1 cellular context compared by ENCODE assay signal in the genomic region with DNA sequence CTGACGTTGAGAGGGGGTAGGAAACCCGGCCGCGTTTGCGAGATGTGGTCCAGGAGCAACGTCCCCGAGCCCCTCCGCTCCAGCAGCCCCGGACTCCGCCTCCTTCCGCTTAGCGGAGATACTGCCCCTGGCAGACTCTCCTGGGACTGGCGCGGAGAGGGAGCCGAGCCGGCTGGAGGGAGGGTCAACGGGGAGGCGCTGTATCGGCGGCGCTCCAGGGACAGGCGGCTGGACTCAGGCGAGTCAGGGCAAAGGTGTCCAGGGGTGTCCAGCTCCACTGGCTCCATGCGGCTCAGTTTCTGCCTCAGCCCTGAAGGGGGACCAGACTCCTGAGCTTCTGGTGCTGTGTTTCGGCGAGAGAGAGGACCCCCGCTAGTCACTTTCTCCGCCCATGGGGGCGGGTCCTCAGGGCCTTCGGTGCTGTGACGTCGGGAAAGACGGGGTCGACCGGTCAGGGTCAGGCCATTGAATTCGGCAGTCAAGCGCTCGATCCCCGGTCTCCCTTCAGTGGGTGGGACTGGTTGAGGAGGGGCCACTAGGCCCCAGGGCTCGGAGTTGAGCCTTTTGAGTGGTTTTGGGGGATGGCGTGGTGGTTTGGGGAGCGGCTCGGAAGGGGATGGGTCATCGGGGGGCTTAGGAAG.
TF ChIP-seq lines count a peak whose summit lies in the region.

No MANE protein-coding gene starts in this region.

TF ChIP-seq in HepG2, 621 proteins besides CTCF, POLR2A, EP300 and RAD21 (continued from another document and continues in another):
- TF ChIP-seq MAFK (conservative IDR thresholded peaks at IDR 0.05 in 1 of 2, IDR thresholded peaks at IDR 0.05 in 1 of 2; ENCODE audit: low read length in 2 of 2), result no peak
- no peak for TF ChIP-seq POLR2AphosphoS2 (IDR thresholded peaks at IDR 0.05; ENCODE audit: low read depth, low read length)
- TF ChIP-seq ZNF660 (CRISPR knock-in tag; IDR thresholded peaks at IDR 0.05; ENCODE audit: borderline replicate concordance, low read depth), result no peak
- TF ChIP-seq ZMYM4 (CRISPR knock-in tag; IDR thresholded peaks at IDR 0.05), result no peak
- no peak for TF ChIP-seq ZNF496 (CRISPR knock-in tag; IDR thresholded peaks at IDR 0.05; ENCODE audit: insufficient replicate concordance)
- TF ChIP-seq TRIM24 (CRISPR knock-in tag; IDR thresholded peaks at IDR 0.05), result no peak
- TF ChIP-seq, protein P1, sequence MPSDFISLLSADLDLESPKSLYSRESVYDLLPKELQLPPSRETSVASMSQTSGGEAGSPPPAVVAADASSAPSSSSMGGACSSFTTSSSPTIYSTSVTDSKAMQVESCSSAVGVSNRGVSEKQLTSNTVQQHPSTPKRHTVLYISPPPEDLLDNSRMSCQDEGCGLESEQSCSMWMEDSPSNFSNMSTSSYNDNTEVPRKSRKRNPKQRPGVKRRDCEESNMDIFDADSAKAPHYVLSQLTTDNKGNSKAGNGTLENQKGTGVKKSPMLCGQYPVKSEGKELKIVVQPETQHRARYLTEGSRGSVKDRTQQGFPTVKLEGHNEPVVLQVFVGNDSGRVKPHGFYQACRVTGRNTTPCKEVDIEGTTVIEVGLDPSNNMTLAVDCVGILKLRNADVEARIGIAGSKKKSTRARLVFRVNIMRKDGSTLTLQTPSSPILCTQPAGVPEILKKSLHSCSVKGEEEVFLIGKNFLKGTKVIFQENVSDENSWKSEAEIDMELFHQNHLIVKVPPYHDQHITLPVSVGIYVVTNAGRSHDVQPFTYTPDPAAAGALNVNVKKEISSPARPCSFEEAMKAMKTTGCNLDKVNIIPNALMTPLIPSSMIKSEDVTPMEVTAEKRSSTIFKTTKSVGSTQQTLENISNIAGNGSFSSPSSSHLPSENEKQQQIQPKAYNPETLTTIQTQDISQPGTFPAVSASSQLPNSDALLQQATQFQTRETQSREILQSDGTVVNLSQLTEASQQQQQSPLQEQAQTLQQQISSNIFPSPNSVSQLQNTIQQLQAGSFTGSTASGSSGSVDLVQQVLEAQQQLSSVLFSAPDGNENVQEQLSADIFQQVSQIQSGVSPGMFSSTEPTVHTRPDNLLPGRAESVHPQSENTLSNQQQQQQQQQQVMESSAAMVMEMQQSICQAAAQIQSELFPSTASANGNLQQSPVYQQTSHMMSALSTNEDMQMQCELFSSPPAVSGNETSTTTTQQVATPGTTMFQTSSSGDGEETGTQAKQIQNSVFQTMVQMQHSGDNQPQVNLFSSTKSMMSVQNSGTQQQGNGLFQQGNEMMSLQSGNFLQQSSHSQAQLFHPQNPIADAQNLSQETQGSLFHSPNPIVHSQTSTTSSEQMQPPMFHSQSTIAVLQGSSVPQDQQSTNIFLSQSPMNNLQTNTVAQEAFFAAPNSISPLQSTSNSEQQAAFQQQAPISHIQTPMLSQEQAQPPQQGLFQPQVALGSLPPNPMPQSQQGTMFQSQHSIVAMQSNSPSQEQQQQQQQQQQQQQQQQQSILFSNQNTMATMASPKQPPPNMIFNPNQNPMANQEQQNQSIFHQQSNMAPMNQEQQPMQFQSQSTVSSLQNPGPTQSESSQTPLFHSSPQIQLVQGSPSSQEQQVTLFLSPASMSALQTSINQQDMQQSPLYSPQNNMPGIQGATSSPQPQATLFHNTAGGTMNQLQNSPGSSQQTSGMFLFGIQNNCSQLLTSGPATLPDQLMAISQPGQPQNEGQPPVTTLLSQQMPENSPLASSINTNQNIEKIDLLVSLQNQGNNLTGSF (CRISPR knock-in tag; IDR thresholded peaks at IDR 0.05), result no peak
- no peak for TF ChIP-seq PHB2 (IDR thresholded peaks at IDR 0.05; ENCODE audit: partially characterized antibody)
- TF ChIP-seq NR3C1 (CRISPR knock-in tag; IDR thresholded peaks at IDR 0.05), result no peak
- no peak for TF ChIP-seq ADNP (CRISPR knock-in tag; IDR thresholded peaks at IDR 0.05)
- TF ChIP-seq ZNF33B (CRISPR knock-in tag; IDR thresholded peaks at IDR 0.05), result no peak
- TF ChIP-seq SMAD1 (CRISPR knock-in tag; IDR thresholded peaks at IDR 0.05; ENCODE audit: borderline replicate concordance, low read depth), result no peak
- TF ChIP-seq EED (CRISPR knock-in tag; IDR thresholded peaks at IDR 0.05), result no peak
- TF ChIP-seq ZNF234 (CRISPR knock-in tag; conservative IDR thresholded peaks at IDR 0.05), result peak; percentile 69; the same call in 1 of the 2 replicates
- TF ChIP-seq CHD2 (IDR thresholded peaks at IDR 0.05; ENCODE audit: low read depth, low read length), result no peak
- no peak for TF ChIP-seq SIN3B (IDR thresholded peaks at IDR 0.05; ENCODE audit: low read length)
- no peak for TF ChIP-seq TAF15 (IDR thresholded peaks at IDR 0.05; ENCODE audit: low read depth, low read length, poor library complexity, severe bottlenecking)
- no peak for TF ChIP-seq EHMT2 (IDR thresholded peaks at IDR 0.05; ENCODE audit: borderline replicate concordance, low read depth, low read length)
- TF ChIP-seq KMT2A (CRISPR knock-in tag; IDR thresholded peaks at IDR 0.05), result no peak; the same call in 1 of the 2 replicates
- no peak for TF ChIP-seq NCOR1 (IDR thresholded peaks at IDR 0.05; ENCODE audit: borderline replicate concordance, low read length)
- TF ChIP-seq KDM5B (CRISPR knock-in tag; IDR thresholded peaks at IDR 0.05; ENCODE audit: borderline replicate concordance), result no peak; the same call in 1 of the 2 replicates
- no peak for TF ChIP-seq SOX5 (CRISPR knock-in tag; IDR thresholded peaks at IDR 0.05; ENCODE audit: borderline replicate concordance)
- TF ChIP-seq SP1 (IDR thresholded peaks at IDR 0.05), result no peak
- TF ChIP-seq SP1 (CRISPR knock-in tag; IDR thresholded peaks at IDR 0.05), result no peak; the same call in 1 of the 2 replicates
- TF ChIP-seq, protein P2, sequence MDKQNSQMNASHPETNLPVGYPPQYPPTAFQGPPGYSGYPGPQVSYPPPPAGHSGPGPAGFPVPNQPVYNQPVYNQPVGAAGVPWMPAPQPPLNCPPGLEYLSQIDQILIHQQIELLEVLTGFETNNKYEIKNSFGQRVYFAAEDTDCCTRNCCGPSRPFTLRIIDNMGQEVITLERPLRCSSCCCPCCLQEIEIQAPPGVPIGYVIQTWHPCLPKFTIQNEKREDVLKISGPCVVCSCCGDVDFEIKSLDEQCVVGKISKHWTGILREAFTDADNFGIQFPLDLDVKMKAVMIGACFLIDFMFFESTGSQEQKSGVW (CRISPR knock-in tag; IDR thresholded peaks at IDR 0.05; ENCODE audit: borderline replicate concordance), result no peak
- TF ChIP-seq SMC3 (IDR thresholded peaks at IDR 0.05; ENCODE audit: low read length), result no peak
- TF ChIP-seq, protein P3, sequence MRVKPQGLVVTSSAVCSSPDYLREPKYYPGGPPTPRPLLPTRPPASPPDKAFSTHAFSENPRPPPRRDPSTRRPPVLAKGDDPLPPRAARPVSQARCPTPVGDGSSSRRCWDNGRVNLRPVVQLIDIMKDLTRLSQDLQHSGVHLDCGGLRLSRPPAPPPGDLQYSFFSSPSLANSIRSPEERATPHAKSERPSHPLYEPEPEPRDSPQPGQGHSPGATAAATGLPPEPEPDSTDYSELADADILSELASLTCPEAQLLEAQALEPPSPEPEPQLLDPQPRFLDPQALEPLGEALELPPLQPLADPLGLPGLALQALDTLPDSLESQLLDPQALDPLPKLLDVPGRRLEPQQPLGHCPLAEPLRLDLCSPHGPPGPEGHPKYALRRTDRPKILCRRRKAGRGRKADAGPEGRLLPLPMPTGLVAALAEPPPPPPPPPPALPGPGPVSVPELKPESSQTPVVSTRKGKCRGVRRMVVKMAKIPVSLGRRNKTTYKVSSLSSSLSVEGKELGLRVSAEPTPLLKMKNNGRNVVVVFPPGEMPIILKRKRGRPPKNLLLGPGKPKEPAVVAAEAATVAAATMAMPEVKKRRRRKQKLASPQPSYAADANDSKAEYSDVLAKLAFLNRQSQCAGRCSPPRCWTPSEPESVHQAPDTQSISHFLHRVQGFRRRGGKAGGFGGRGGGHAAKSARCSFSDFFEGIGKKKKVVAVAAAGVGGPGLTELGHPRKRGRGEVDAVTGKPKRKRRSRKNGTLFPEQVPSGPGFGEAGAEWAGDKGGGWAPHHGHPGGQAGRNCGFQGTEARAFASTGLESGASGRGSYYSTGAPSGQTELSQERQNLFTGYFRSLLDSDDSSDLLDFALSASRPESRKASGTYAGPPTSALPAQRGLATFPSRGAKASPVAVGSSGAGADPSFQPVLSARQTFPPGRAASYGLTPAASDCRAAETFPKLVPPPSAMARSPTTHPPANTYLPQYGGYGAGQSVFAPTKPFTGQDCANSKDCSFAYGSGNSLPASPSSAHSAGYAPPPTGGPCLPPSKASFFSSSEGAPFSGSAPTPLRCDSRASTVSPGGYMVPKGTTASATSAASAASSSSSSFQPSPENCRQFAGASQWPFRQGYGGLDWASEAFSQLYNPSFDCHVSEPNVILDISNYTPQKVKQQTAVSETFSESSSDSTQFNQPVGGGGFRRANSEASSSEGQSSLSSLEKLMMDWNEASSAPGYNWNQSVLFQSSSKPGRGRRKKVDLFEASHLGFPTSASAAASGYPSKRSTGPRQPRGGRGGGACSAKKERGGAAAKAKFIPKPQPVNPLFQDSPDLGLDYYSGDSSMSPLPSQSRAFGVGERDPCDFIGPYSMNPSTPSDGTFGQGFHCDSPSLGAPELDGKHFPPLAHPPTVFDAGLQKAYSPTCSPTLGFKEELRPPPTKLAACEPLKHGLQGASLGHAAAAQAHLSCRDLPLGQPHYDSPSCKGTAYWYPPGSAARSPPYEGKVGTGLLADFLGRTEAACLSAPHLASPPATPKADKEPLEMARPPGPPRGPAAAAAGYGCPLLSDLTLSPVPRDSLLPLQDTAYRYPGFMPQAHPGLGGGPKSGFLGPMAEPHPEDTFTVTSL (CRISPR knock-in tag; IDR thresholded peaks at IDR 0.05; ENCODE audit: borderline replicate concordance), result no peak
- TF ChIP-seq ZNF792 (CRISPR knock-in tag; IDR thresholded peaks at IDR 0.05), result 0 out of 2 replicates have a peak, but pooled peaks have one; percentile 25
- no peak for TF ChIP-seq SPEN (CRISPR knock-in tag; IDR thresholded peaks at IDR 0.05; ENCODE audit: low read depth)
- TF ChIP-seq ELF4 (CRISPR knock-in tag; IDR thresholded peaks at IDR 0.05; ENCODE audit: borderline replicate concordance), result no peak
- TF ChIP-seq, protein P4, sequence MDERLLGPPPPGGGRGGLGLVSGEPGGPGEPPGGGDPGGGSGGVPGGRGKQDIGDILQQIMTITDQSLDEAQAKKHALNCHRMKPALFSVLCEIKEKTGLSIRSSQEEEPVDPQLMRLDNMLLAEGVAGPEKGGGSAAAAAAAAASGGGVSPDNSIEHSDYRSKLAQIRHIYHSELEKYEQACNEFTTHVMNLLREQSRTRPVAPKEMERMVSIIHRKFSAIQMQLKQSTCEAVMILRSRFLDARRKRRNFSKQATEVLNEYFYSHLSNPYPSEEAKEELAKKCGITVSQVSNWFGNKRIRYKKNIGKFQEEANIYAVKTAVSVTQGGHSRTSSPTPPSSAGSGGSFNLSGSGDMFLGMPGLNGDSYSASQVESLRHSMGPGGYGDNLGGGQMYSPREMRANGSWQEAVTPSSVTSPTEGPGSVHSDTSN (CRISPR knock-in tag; IDR thresholded peaks at IDR 0.05), result no peak
- TF ChIP-seq, protein P5, sequence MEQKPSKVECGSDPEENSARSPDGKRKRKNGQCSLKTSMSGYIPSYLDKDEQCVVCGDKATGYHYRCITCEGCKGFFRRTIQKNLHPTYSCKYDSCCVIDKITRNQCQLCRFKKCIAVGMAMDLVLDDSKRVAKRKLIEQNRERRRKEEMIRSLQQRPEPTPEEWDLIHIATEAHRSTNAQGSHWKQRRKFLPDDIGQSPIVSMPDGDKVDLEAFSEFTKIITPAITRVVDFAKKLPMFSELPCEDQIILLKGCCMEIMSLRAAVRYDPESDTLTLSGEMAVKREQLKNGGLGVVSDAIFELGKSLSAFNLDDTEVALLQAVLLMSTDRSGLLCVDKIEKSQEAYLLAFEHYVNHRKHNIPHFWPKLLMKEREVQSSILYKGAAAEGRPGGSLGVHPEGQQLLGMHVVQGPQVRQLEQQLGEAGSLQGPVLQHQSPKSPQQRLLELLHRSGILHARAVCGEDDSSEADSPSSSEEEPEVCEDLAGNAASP (CRISPR knock-in tag; IDR thresholded peaks at IDR 0.05; ENCODE audit: borderline replicate concordance), result 0 out of 2 replicates have a peak, but pooled peaks have one; percentile 41
- TF ChIP-seq ATM (IDR thresholded peaks at IDR 0.05; ENCODE audit: borderline replicate concordance), result no peak
- no peak for TF ChIP-seq TARDBP (CRISPR knock-in tag; IDR thresholded peaks at IDR 0.05)
- no peak for TF ChIP-seq DNMT1 (CRISPR knock-in tag; IDR thresholded peaks at IDR 0.05)
- no peak for TF ChIP-seq ZNF563 (CRISPR knock-in tag; IDR thresholded peaks at IDR 0.05)
- no peak for TF ChIP-seq TOE1 (CRISPR knock-in tag; IDR thresholded peaks at IDR 0.05)
- 0 out of 2 replicates have a peak, but pooled peaks have one; percentile 48 for TF ChIP-seq ZNF264 (CRISPR knock-in tag; IDR thresholded peaks at IDR 0.05)
- TF ChIP-seq ZNF766 (CRISPR knock-in tag; IDR thresholded peaks at IDR 0.05; ENCODE audit: borderline replicate concordance), result no peak
- TF ChIP-seq, protein P6, sequence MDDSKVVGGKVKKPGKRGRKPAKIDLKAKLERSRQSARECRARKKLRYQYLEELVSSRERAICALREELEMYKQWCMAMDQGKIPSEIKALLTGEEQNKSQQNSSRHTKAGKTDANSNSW (CRISPR knock-in tag; IDR thresholded peaks at IDR 0.05; ENCODE audit: borderline replicate concordance), result no peak
- TF ChIP-seq ZBTB7B (CRISPR knock-in tag; IDR thresholded peaks at IDR 0.05), result peak; percentile 81
- 0 out of 2 replicates have a peak, but pooled peaks have one; percentile 24 for TF ChIP-seq ETV6 (CRISPR knock-in tag; conservative IDR thresholded peaks at IDR 0.05)
- TF ChIP-seq ZNF841 (CRISPR knock-in tag; IDR thresholded peaks at IDR 0.05; ENCODE audit: borderline replicate concordance), result no peak
- no peak for TF ChIP-seq SRF (IDR thresholded peaks at IDR 0.05; ENCODE audit: low read depth, low read length)
- no peak for TF ChIP-seq ZNF652 (CRISPR knock-in tag; IDR thresholded peaks at IDR 0.05; ENCODE audit: borderline replicate concordance, low read depth)
- TF ChIP-seq, protein P7, sequence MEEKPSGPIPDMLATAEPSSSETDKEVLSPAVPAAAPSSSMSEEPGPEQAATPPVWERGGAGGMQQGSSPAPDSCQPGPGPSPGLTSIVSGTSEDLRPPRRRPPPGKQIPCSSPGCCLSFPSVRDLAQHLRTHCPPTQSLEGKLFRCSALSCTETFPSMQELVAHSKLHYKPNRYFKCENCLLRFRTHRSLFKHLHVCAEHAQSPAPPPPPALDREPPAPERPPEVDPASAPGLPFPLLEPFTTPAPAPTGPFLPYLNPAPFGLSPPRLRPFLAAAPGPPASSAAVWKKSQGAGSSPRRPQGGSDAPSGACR (CRISPR knock-in tag; IDR thresholded peaks at IDR 0.05), result peak; percentile 48; the same call in 1 of the 2 replicates
- TF ChIP-seq ZSCAN29 (CRISPR knock-in tag; conservative IDR thresholded peaks at IDR 0.05), result 0 out of 2 replicates have a peak, but pooled peaks have one; percentile 54
- TF ChIP-seq ELF3 (CRISPR knock-in tag; IDR thresholded peaks at IDR 0.05), result peak; percentile 62; the same call in 1 of the 2 replicates
- no peak for TF ChIP-seq NFE2 (CRISPR knock-in tag; IDR thresholded peaks at IDR 0.05)
